ENCODE assay signal across 9 cellular contexts in genomic region chr2:28269019-28269784, GRCh38.
DNase-seq lines count a peak whose midpoint lies in the region; ATAC-seq and TF ChIP-seq lines count a peak whose summit lies in the region.
"Had no signal": no experiment of that assay in that cellular context is flagged by ENCODE, and none has a peak within 500 bp of the region (broad histone marks: within the 10 kb centered on the region; RNA-seq: fewer than 3 reads in every experiment).

No MANE protein-coding gene starts in this region.

- peak overlapping the region; percentile 60 for H3K4me3 Mint-ChIP-seq in MCF 10A (ENCODE audit: unreplicated experiment)
- no peak overlapping the region for H3K4me3 Mint-ChIP-seq in activated CD4-positive, alpha-beta T cell treated with anti-CD3 and anti-CD28 coated beads, Interleukin-2, amount 10 ng/mL, durations not matched to agents 24 days and 14 days

- peaks cover 45% of the 10 kb centered on the region for H3K4me1 Mint-ChIP-seq in MCF 10A (ENCODE audit: insufficient read depth, unreplicated experiment)
- peaks cover 29% of the 10 kb centered on the region for H3K4me1 Mint-ChIP-seq in activated CD4-positive, alpha-beta T cell treated with anti-CD3 and anti-CD28 coated beads, Interleukin-2, amount 10 ng/mL, durations not matched to agents 24 days and 14 days

- 15 to 26% methylated on average over 4 of the region's 4 CpGs for WGBS in body of pancreas, 2 donors

- DNase-seq in MCF 10A (ENCODE audit: unreplicated experiment) (peak; percentile 70), breast epithelium (ENCODE audit: low spot score in 2 of 2) (no peak), body of pancreas (peak in 3 of 4 donors; percentile 16 to 23 (median 18)), kidney epithelial cell (ENCODE audit: low read depth) (peak; percentile 52), SHP77 (lab: John Stamatoyannopoulos, UW) (no peak), CD1c-positive myeloid dendritic cell (ENCODE audit: extremely low spot score) (no peak)
- DNase-seq in activated CD4-positive, alpha-beta T cell treated with anti-CD3 and anti-CD28 coated beads, Interleukin-2, amount 10 ng/mL, durations not matched to agents 24 days and 14 days: no peak
- no peak for DNase-seq in stimulated activated CD8-positive, alpha-beta memory T cell treated with anti-CD3 and anti-CD28 coated beads, Interleukin-4, amount 100 ng/mL, for 48 hours

- no peaks in the 10 kb centered on the region for H3K27me3 Mint-ChIP-seq in MCF 10A (ENCODE audit: insufficient read depth, unreplicated experiment)
- H3K27me3 Mint-ChIP-seq in activated CD4-positive, alpha-beta T cell treated with anti-CD3 and anti-CD28 coated beads, Interleukin-2, amount 10 ng/mL, durations not matched to agents 24 days and 14 days: no peaks in the 10 kb centered on the region

- CTCF ChIA-PET in MCF 10A (lab: Yijun Ruan, JAX): interaction anchor here (0.5 to 2.4 kb wide), 12 partner anchors 19 to 541 kb away, joined by 3 to 7 read pairs (median 4); no protein-coding TSS in a partner anchor

- H3K36me3 ChIP-seq in breast epithelium: no peaks in the 10 kb centered on the region
- H3K36me3 ChIP-seq in body of pancreas (replicated peaks in 1 of 2; ENCODE audit: insufficient read depth in 1 of 2, low read depth in 2 of 2): no peaks in the 10 kb centered on the region
- no peaks in the 10 kb centered on the region for H3K36me3 ChIP-seq in kidney epithelial cell (ENCODE audit: control insufficient read depth, insufficient read depth, low read length)

- no peaks in the 10 kb centered on the region for H3K9me3 Mint-ChIP-seq in MCF 10A (ENCODE audit: unreplicated experiment)
- no peaks in the 10 kb centered on the region for H3K9me3 Mint-ChIP-seq in activated CD4-positive, alpha-beta T cell treated with anti-CD3 and anti-CD28 coated beads, Interleukin-2, amount 10 ng/mL, durations not matched to agents 24 days and 14 days

- intact Hi-C loops in MCF 10A (cut with micrococcal nuclease) (no loop called here), breast epithelium (cut with DNase I; ENCODE audit: low total_unique reads) (no loop called here), body of pancreas (cut with DNase I) (no loop called here)
- intact Hi-C loops in activated CD4-positive, alpha-beta T cell treated with anti-CD3 and anti-CD28 coated beads, Interleukin-2, amount 10 ng/mL, durations not matched to agents 24 days and 14 days (cut with micrococcal nuclease): no loop called here

- peak overlapping the region; percentile 90 for H3K27ac Mint-ChIP-seq in MCF 10A (ENCODE audit: low read depth, unreplicated experiment)
- no peak overlapping the region for H3K27ac Mint-ChIP-seq in activated CD4-positive, alpha-beta T cell treated with anti-CD3 and anti-CD28 coated beads, Interleukin-2, amount 10 ng/mL, durations not matched to agents 24 days and 14 days

- peaks cover 6% of the 10 kb centered on the region for H3K36me3 Mint-ChIP-seq in MCF 10A (ENCODE audit: insufficient read depth, unreplicated experiment)
- H3K36me3 Mint-ChIP-seq in activated CD4-positive, alpha-beta T cell treated with anti-CD3 and anti-CD28 coated beads, Interleukin-2, amount 10 ng/mL, durations not matched to agents 24 days and 14 days (ENCODE audit: low read depth): peaks cover 19% of the 10 kb centered on the region

- peak; percentile 81 for ATAC-seq in body of pancreas
- ATAC-seq: activated CD4-positive, CD25-positive, alpha-beta regulatory T cell treated with anti-CD3 and anti-CD28 coated beads, Interleukin-2, amount 50 U/mL, for 24 hours had no signal

- TF ChIP-seq CTCF in MCF 10A (IDR thresholded peaks at IDR 0.05; ENCODE audit: unreplicated experiment): no peak
- TF ChIP-seq CTCF in breast epithelium (IDR thresholded peaks at IDR 0.05): no peak
- TF ChIP-seq CTCF in body of pancreas (IDR thresholded peaks at IDR 0.05): no peak
- TF ChIP-seq CTCF in kidney epithelial cell (IDR thresholded peaks at IDR 0.05; ENCODE audit: insufficient read depth, low read length, poor library complexity, severe bottlenecking): no peak

- H3K27me3 ChIP-seq in breast epithelium: no peaks in the 10 kb centered on the region
- H3K27me3 ChIP-seq in body of pancreas: no peaks in the 10 kb centered on the region
- H3K27me3 ChIP-seq in kidney epithelial cell (ENCODE audit: control insufficient read depth, insufficient read depth, low read length): no peaks in the 10 kb centered on the region

- TSS peak; percentile 36 for BruUV-seq in MCF 10A (replicated peaks; lab: Mats Ljungman, UMichigan)

- POLR2A ChIA-PET in MCF 10A (lab: Yijun Ruan, JAX): interaction anchor here (0.6 to 12.4 kb wide), 49 partner anchors 9 to 566 kb away, joined by 3 to 277 read pairs (median 4); partner anchors contain the start of genes BABAM2 and FOSL2

- H3K4me1 ChIP-seq in breast epithelium (no peaks in the 10 kb centered on the region), body of pancreas (peaks cover 13% of the 10 kb centered on the region)

- H3K9me3 ChIP-seq in breast epithelium: no peaks in the 10 kb centered on the region
- no peaks in the 10 kb centered on the region for H3K9me3 ChIP-seq in body of pancreas

- TF ChIP-seq POLR2A in breast epithelium (IDR thresholded peaks at IDR 0.05): no peak
- TF ChIP-seq POLR2A in body of pancreas (IDR thresholded peaks at IDR 0.05): no peak

- H3K27ac ChIP-seq in breast epithelium: peak overlapping the region in 1 of 2 donors; percentile 45
- H3K27ac ChIP-seq in body of pancreas: peak overlapping the region in 2 of 4 donors; percentile 17 to 28

- H3K4me3 ChIP-seq in breast epithelium: no peak overlapping the region
- H3K4me3 ChIP-seq in body of pancreas: no peak overlapping the region
- H3K4me3 ChIP-seq in kidney epithelial cell (ENCODE audit: low read depth, low read length): no peak overlapping the region

Comparison
In these comparisons a context has a peak if more than half of its experiments do, and no peak if none do; other contexts are left out.
1. DNase-seq: peak in MCF 10A (single experiment), body of pancreas (3 of 4) and kidney epithelial cell (single experiment); none in breast epithelium (0 of 2), SHP77 (0 of 2), activated CD4-positive, alpha-beta T cell treated with anti-CD3 and anti-CD28 coated beads, Interleukin-2, amount 10 ng/mL, durations not matched to agents 24 days and 14 days (single experiment), stimulated activated CD8-positive, alpha-beta memory T cell treated with anti-CD3 and anti-CD28 coated beads, Interleukin-4, amount 100 ng/mL, for 48 hours (single experiment) and CD1c-positive myeloid dendritic cell (single experiment).